In genomic region chr2:17757321-17757720, GRCh38 we compare ENCODE assay signal across 1 cellular context.
TF ChIP-seq lines count a peak whose summit lies in the region.

No MANE protein-coding gene starts in this region.

TF ChIP-seq in HepG2, 621 proteins besides CTCF, POLR2A, EP300 and RAD21 (continued from another document and continues in another):
- TF ChIP-seq, protein P1, sequence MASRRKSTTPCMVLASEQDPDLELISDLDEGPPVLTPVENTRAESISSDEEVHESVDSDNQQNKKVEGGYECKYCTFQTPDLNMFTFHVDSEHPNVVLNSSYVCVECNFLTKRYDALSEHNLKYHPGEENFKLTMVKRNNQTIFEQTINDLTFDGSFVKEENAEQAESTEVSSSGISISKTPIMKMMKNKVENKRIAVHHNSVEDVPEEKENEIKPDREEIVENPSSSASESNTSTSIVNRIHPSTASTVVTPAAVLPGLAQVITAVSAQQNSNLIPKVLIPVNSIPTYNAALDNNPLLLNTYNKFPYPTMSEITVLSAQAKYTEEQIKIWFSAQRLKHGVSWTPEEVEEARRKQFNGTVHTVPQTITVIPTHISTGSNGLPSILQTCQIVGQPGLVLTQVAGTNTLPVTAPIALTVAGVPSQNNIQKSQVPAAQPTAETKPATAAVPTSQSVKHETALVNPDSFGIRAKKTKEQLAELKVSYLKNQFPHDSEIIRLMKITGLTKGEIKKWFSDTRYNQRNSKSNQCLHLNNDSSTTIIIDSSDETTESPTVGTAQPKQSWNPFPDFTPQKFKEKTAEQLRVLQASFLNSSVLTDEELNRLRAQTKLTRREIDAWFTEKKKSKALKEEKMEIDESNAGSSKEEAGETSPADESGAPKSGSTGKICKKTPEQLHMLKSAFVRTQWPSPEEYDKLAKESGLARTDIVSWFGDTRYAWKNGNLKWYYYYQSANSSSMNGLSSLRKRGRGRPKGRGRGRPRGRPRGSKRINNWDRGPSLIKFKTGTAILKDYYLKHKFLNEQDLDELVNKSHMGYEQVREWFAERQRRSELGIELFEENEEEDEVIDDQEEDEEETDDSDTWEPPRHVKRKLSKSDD (CRISPR knock-in tag; IDR thresholded peaks at IDR 0.05; ENCODE audit: low read depth) = no peak
- TF ChIP-seq, protein P2, sequence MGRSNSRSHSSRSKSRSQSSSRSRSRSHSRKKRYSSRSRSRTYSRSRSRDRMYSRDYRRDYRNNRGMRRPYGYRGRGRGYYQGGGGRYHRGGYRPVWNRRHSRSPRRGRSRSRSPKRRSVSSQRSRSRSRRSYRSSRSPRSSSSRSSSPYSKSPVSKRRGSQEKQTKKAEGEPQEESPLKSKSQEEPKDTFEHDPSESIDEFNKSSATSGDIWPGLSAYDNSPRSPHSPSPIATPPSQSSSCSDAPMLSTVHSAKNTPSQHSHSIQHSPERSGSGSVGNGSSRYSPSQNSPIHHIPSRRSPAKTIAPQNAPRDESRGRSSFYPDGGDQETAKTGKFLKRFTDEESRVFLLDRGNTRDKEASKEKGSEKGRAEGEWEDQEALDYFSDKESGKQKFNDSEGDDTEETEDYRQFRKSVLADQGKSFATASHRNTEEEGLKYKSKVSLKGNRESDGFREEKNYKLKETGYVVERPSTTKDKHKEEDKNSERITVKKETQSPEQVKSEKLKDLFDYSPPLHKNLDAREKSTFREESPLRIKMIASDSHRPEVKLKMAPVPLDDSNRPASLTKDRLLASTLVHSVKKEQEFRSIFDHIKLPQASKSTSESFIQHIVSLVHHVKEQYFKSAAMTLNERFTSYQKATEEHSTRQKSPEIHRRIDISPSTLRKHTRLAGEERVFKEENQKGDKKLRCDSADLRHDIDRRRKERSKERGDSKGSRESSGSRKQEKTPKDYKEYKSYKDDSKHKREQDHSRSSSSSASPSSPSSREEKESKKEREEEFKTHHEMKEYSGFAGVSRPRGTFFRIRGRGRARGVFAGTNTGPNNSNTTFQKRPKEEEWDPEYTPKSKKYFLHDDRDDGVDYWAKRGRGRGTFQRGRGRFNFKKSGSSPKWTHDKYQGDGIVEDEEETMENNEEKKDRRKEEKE (IDR thresholded peaks at IDR 0.05) = no peak
- no peak for TF ChIP-seq PCBP2 (optimal IDR thresholded peaks at IDR 0.05; ENCODE audit: low read depth, low read length, poor library complexity, severe bottlenecking)
- TF ChIP-seq IKZF4 (CRISPR knock-in tag; IDR thresholded peaks at IDR 0.05; ENCODE audit: borderline replicate concordance, low read depth, not compliant biosample characterization) = no peak
- no peak for TF ChIP-seq ARID2 (CRISPR knock-in tag; IDR thresholded peaks at IDR 0.05; ENCODE audit: borderline replicate concordance)
- peak; percentile 52; the same call in 1 of the 2 replicates for TF ChIP-seq NFIC (IDR thresholded peaks at IDR 0.05; ENCODE audit: low read length)
- no peak for TF ChIP-seq ZNF292 (CRISPR knock-in tag; IDR thresholded peaks at IDR 0.05; ENCODE audit: borderline replicate concordance, low read depth)
- TF ChIP-seq, protein P3, sequence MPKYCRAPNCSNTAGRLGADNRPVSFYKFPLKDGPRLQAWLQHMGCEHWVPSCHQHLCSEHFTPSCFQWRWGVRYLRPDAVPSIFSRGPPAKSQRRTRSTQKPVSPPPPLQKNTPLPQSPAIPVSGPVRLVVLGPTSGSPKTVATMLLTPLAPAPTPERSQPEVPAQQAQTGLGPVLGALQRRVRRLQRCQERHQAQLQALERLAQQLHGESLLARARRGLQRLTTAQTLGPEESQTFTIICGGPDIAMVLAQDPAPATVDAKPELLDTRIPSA (CRISPR knock-in tag; IDR thresholded peaks at IDR 0.05; ENCODE audit: borderline replicate concordance) = no peak
- TF ChIP-seq IRF2 (CRISPR knock-in tag; IDR thresholded peaks at IDR 0.05) = peak; percentile 50; the same call in 1 of the 2 replicates
- TF ChIP-seq ELF1 (CRISPR knock-in tag; IDR thresholded peaks at IDR 0.05) = peak; percentile 78
- 0 out of 2 replicates have a peak, but pooled peaks have one; percentile 53 for TF ChIP-seq ZNF124 (CRISPR knock-in tag; IDR thresholded peaks at IDR 0.05)
- TF ChIP-seq KAT2B (IDR thresholded peaks at IDR 0.05; ENCODE audit: borderline replicate concordance, low read depth, low read length) = no peak
- TF ChIP-seq SALL2 (CRISPR knock-in tag; IDR thresholded peaks at IDR 0.05) = no peak
- TF ChIP-seq ZNF329 (CRISPR knock-in tag; IDR thresholded peaks at IDR 0.05; ENCODE audit: low read depth) = no peak
- TF ChIP-seq KMT2B (CRISPR knock-in tag; IDR thresholded peaks at IDR 0.05) = peak; percentile 63; the same call in 1 of the 2 replicates
- TF ChIP-seq ATF7-NPFF (CRISPR knock-in tag; IDR thresholded peaks at IDR 0.05; ENCODE audit: low read depth) = no peak
- no peak for TF ChIP-seq RBM22 (optimal IDR thresholded peaks at IDR 0.05; ENCODE audit: low read length)
- no peak for TF ChIP-seq STAT5B (CRISPR knock-in tag; IDR thresholded peaks at IDR 0.05)
- no peak for TF ChIP-seq KDM5B (CRISPR knock-in tag; IDR thresholded peaks at IDR 0.05; ENCODE audit: borderline replicate concordance)
- TF ChIP-seq ZNF18 (CRISPR knock-in tag; IDR thresholded peaks at IDR 0.05; ENCODE audit: insufficient replicate concordance) = no peak
- peak; percentile 44; the same call in 1 of the 2 replicates for TF ChIP-seq HDAC2 (CRISPR knock-in tag; IDR thresholded peaks at IDR 0.05)
- no peak for TF ChIP-seq TP53 (CRISPR knock-in tag; conservative IDR thresholded peaks at IDR 0.05)
- no peak for TF ChIP-seq ZNF564 (CRISPR knock-in tag; IDR thresholded peaks at IDR 0.05)
- no peak for TF ChIP-seq ZNF710 (CRISPR knock-in tag; IDR thresholded peaks at IDR 0.05; ENCODE audit: borderline replicate concordance)
- no peak for TF ChIP-seq JARID2 (CRISPR knock-in tag; IDR thresholded peaks at IDR 0.05; ENCODE audit: insufficient replicate concordance)
- TF ChIP-seq, protein P4, sequence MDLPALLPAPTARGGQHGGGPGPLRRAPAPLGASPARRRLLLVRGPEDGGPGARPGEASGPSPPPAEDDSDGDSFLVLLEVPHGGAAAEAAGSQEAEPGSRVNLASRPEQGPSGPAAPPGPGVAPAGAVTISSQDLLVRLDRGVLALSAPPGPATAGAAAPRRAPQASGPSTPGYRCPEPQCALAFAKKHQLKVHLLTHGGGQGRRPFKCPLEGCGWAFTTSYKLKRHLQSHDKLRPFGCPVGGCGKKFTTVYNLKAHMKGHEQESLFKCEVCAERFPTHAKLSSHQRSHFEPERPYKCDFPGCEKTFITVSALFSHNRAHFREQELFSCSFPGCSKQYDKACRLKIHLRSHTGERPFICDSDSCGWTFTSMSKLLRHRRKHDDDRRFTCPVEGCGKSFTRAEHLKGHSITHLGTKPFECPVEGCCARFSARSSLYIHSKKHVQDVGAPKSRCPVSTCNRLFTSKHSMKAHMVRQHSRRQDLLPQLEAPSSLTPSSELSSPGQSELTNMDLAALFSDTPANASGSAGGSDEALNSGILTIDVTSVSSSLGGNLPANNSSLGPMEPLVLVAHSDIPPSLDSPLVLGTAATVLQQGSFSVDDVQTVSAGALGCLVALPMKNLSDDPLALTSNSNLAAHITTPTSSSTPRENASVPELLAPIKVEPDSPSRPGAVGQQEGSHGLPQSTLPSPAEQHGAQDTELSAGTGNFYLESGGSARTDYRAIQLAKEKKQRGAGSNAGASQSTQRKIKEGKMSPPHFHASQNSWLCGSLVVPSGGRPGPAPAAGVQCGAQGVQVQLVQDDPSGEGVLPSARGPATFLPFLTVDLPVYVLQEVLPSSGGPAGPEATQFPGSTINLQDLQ (CRISPR knock-in tag; IDR thresholded peaks at IDR 0.05) = no peak
- no peak for TF ChIP-seq PAX8 (CRISPR knock-in tag; IDR thresholded peaks at IDR 0.05; ENCODE audit: borderline replicate concordance)
- TF ChIP-seq, protein P5, sequence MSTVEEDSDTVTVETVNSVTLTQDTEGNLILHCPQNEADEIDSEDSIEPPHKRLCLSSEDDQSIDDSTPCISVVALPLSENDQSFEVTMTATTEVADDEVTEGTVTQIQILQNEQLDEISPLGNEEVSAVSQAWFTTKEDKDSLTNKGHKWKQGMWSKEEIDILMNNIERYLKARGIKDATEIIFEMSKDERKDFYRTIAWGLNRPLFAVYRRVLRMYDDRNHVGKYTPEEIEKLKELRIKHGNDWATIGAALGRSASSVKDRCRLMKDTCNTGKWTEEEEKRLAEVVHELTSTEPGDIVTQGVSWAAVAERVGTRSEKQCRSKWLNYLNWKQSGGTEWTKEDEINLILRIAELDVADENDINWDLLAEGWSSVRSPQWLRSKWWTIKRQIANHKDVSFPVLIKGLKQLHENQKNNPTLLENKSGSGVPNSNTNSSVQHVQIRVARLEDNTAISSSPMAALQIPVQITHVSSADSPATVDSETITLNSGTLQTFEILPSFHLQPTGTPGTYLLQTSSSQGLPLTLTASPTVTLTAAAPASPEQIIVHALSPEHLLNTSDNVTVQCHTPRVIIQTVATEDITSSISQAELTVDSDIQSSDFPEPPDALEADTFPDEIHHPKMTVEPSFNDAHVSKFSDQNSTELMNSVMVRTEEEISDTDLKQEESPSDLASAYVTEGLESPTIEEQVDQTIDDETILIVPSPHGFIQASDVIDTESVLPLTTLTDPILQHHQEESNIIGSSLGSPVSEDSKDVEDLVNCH (CRISPR knock-in tag; IDR thresholded peaks at IDR 0.05) = no peak
- no peak for TF ChIP-seq ZBTB34 (CRISPR knock-in tag; IDR thresholded peaks at IDR 0.05)
- peak; percentile 29; the same call in 1 of the 2 replicates for TF ChIP-seq STAG1 (CRISPR knock-in tag; IDR thresholded peaks at IDR 0.05)
- TF ChIP-seq FOXA1 (IDR thresholded peaks at IDR 0.05) = no peak
- TF ChIP-seq FOXA1 (CRISPR knock-in tag; IDR thresholded peaks at IDR 0.05) = no peak
- no peak for TF ChIP-seq ZNF331 (CRISPR knock-in tag; IDR thresholded peaks at IDR 0.05)
- no peak for TF ChIP-seq SMARCC2 (IDR thresholded peaks at IDR 0.05)
- 0 out of 2 replicates have a peak, but pooled peaks have one; percentile 16 for TF ChIP-seq RARA (CRISPR knock-in tag; IDR thresholded peaks at IDR 0.05)
- peak; percentile 31; the same call in 1 of the 2 replicates for TF ChIP-seq FOXK1 (CRISPR knock-in tag; IDR thresholded peaks at IDR 0.05; ENCODE audit: borderline replicate concordance, low read depth)
- TF ChIP-seq KDM6A (CRISPR knock-in tag; IDR thresholded peaks at IDR 0.05; ENCODE audit: low read depth) = peak; percentile 74
- no peak for TF ChIP-seq CEBPG (CRISPR knock-in tag; IDR thresholded peaks at IDR 0.05)
- TF ChIP-seq, protein P6, sequence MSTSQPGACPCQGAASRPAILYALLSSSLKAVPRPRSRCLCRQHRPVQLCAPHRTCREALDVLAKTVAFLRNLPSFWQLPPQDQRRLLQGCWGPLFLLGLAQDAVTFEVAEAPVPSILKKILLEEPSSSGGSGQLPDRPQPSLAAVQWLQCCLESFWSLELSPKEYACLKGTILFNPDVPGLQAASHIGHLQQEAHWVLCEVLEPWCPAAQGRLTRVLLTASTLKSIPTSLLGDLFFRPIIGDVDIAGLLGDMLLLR (CRISPR knock-in tag; IDR thresholded peaks at IDR 0.05) = no peak
- TF ChIP-seq ZBTB49 (CRISPR knock-in tag; IDR thresholded peaks at IDR 0.05; ENCODE audit: borderline replicate concordance) = no peak
- TF ChIP-seq HIVEP1 (CRISPR knock-in tag; IDR thresholded peaks at IDR 0.05) = no peak
- TF ChIP-seq FOXJ3 (CRISPR knock-in tag; IDR thresholded peaks at IDR 0.05; ENCODE audit: borderline replicate concordance) = peak; percentile 53; the same call in 1 of the 2 replicates
- TF ChIP-seq HOXD1 (CRISPR knock-in tag; IDR thresholded peaks at IDR 0.05) = no peak
- 0 out of 2 replicates have a peak, but pooled peaks have one; percentile 44 for TF ChIP-seq ELF4 (CRISPR knock-in tag; IDR thresholded peaks at IDR 0.05; ENCODE audit: borderline replicate concordance)
- no peak for TF ChIP-seq ZFP37 (CRISPR knock-in tag; IDR thresholded peaks at IDR 0.05; ENCODE audit: borderline replicate concordance)
- no peak for TF ChIP-seq CHCHD3 (CRISPR knock-in tag; IDR thresholded peaks at IDR 0.05)
